In genomic region chr4:87679449-87680169, GRCh38 we compare ENCODE assay signal across 2 cellular contexts.
TF ChIP-seq lines count a peak whose summit lies in the region.

No MANE protein-coding gene starts in this region.

TF ChIP-seq in WTC11, 78 proteins besides CTCF, POLR2A, EP300 and RAD21 (continued from another document):
- TF ChIP-seq E2F1 (CRISPR knock-in tag; IDR thresholded peaks at IDR 0.05) (no peak), ZNF423 (CRISPR knock-in tag; IDR thresholded peaks at IDR 0.05) (peak; percentile 70), FOXP4 (CRISPR knock-in tag; IDR thresholded peaks at IDR 0.05) (peak; percentile 30; the same call in 1 of the 2 replicates), ZBTB21 (CRISPR knock-in tag; IDR thresholded peaks at IDR 0.05; ENCODE audit: borderline replicate concordance) (peak; percentile 88), SOX15 (CRISPR knock-in tag; IDR thresholded peaks at IDR 0.05) (no peak), MAX (CRISPR knock-in tag; IDR thresholded peaks at IDR 0.05) (peak; percentile 23; the same call in 1 of the 2 replicates), TEAD1 (CRISPR knock-in tag; IDR thresholded peaks at IDR 0.05) (peak; percentile 77; the same call in 1 of the 2 replicates), CREM (CRISPR knock-in tag; IDR thresholded peaks at IDR 0.05) (peak; percentile 90)

TF ChIP-seq in H1, 55 proteins besides CTCF, POLR2A, EP300 and RAD21 (continued from another document):
- TF ChIP-seq BRCA1 (IDR thresholded peaks at IDR 0.05; ENCODE audit: low read depth, low read length) (peak; percentile 19; the same call in 1 of the 2 replicates), JUND (IDR thresholded peaks at IDR 0.05; ENCODE audit: low read length) (peak; percentile 85), RXRA (IDR thresholded peaks at IDR 0.05; ENCODE audit: insufficient read depth, low read depth, low read length) (no peak), CBX5 (IDR thresholded peaks at IDR 0.05; ENCODE audit: low read depth, low read length) (no peak), PHF8 (conservative IDR thresholded peaks at IDR 0.05; ENCODE audit: low read depth, low read length) (no peak), ATF2 (IDR thresholded peaks at IDR 0.05; ENCODE audit: low read length) (peak; percentile 99), SP1 (IDR thresholded peaks at IDR 0.05; ENCODE audit: low read depth, low read length) (peak; percentile 86), EZH2 (IDR thresholded peaks at IDR 0.05; ENCODE audit: low read depth, low read length, severe bottlenecking) (no peak), POU5F1 (IDR thresholded peaks at IDR 0.05; ENCODE audit: low read depth, low read length) (no peak; the same call in 1 of the 2 replicates), GTF2F1 (IDR thresholded peaks at IDR 0.05; ENCODE audit: borderline replicate concordance, low read depth, low read length) (no peak), CREB1 (IDR thresholded peaks at IDR 0.05) (peak; percentile 86), CHD7 (IDR thresholded peaks at IDR 0.05; ENCODE audit: insufficient replicate concordance, low read length) (peak; percentile 81), CBX8 (IDR thresholded peaks at IDR 0.05; ENCODE audit: borderline replicate concordance, low read depth, low read length) (no peak), TEAD4 (IDR thresholded peaks at IDR 0.05; ENCODE audit: low read depth, low read length) (0 out of 2 replicates have a peak, but pooled peaks have one; percentile 12), HDAC2 (IDR thresholded peaks at IDR 0.05; ENCODE audit: borderline replicate concordance in 1 of 2, low read depth in 2 of 2, low read length in 2 of 2) (peak in 1 of 2 experiments; percentile 82; a peak in 2 of 4 replicates), TCF12 (IDR thresholded peaks at IDR 0.05; ENCODE audit: low read depth, low read length) (peak; percentile 87; the same call in 1 of the 2 replicates), EGR1 (IDR thresholded peaks at IDR 0.05; ENCODE audit: borderline replicate concordance, low read depth, low read length) (peak; percentile 19; the same call in 1 of the 2 replicates), BCL11A (IDR thresholded peaks at IDR 0.05; ENCODE audit: low read depth in 2 of 2, low read length in 2 of 2) (peak in 1 of 2 experiments; percentile 65), ATF3 (IDR thresholded peaks at IDR 0.05; ENCODE audit: insufficient read depth, low read depth, low read length) (no peak), E2F6 (IDR thresholded peaks at IDR 0.05) (no peak), TAF1 (IDR thresholded peaks at IDR 0.05; ENCODE audit: low read depth, low read length) (no peak), BACH1 (IDR thresholded peaks at IDR 0.05; ENCODE audit: low read length) (no peak)
